ENCODE assay signal across 28 cellular contexts in the genomic region with DNA sequence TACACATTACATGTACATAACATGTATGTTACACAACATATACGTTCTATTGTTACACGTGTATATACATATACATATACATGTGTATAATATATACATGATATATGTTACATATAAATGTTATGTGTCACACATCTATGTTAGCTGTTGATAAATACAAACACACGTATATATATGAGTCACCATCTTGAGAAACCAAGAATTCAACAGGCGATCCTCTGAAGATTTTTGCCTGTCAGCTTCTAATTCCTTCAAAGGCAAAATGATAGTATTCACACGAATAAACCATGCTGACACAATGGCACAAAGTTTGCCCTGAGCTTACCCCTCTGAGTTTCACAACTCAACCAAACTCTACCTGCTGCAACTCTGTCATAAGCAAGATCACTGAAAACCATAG. TPM values are rescaled to one million over a fixed set of nuclear protein-coding genes. Genes with fewer than 3 reads are reported as not detected.
"Had no signal": no experiment of that assay in that cellular context is flagged by ENCODE, and none has a peak within 500 bp of the region (broad histone marks: within the 10 kb centered on the region; RNA-seq: fewer than 3 reads in every experiment).

No MANE protein-coding gene starts in this region.

- H3K4me3 ChIP-seq: breast epithelium, SJCRH30 had no signal

- DNase-seq: activated CD4-positive, alpha-beta T cell treated with anti-CD3 and anti-CD28 coated beads for 36 hours; activated CD4-positive, alpha-beta T cell treated with anti-CD3 and anti-CD28 coated beads, Interleukin-2, amount 50 U/mL, for 1 hour; activated CD4-positive, CD25-positive, alpha-beta regulatory T cell; activated CD8-positive, alpha-beta memory T cell treated with anti-CD3 and anti-CD28 coated beads, Interleukin-2, amount 50 U/mL, for 48 hours; activated CD8-positive, alpha-beta T cell treated with anti-CD3 and anti-CD28 coated beads for 36 hours; activated effector memory CD4-positive, alpha-beta T cell treated with anti-CD3 and anti-CD28 coated beads, Interleukin-2, amount 50 U/mL, for 16 hours; activated naive CD4-positive, alpha-beta T cell treated with anti-CD3 and anti-CD28 coated beads for 36 hours; activated T-cell treated with anti-CD3 and anti-CD28 coated beads, Interleukin-2, amount 50 U/mL, for 1 hour; central memory CD4-positive, alpha-beta T cell; Karpas-422; MM.1S; NCI-H1105 treated with DMSO at 0.1 percent for 48 hours; NCI-H1436 treated with DMSO at 0.1 percent for 48 hours; NCI-H187; NCI-H2081; NCI-H446 treated with DMSO at 0.1 percent for 48 hours; NCI-H524 treated with DMSO at 0.1 percent for 48 hours; NCI-H774; Right ventricle myocardium superior; RPMI8226; SJCRH30; SK-N-SH; T-helper 1 cell had no signal

- ATAC-seq: activated CD4-positive, alpha-beta T cell treated with anti-CD3 and anti-CD28 coated beads for 36 hours; activated CD8-positive, alpha-beta T cell treated with anti-CD3 and anti-CD28 coated beads for 36 hours; Panc1 had no signal

- H3K27me3 ChIP-seq: breast epithelium, SJCRH30 had no signal

- H3K27ac Mint-ChIP-seq: activated CD4-positive, alpha-beta T cell treated with anti-CD3 and anti-CD28 coated beads for 36 hours; activated CD8-positive, alpha-beta T cell treated with anti-CD3 and anti-CD28 coated beads for 36 hours; activated naive CD4-positive, alpha-beta T cell treated with anti-CD3 and anti-CD28 coated beads for 36 hours; activated naive CD8-positive, alpha-beta T cell had no signal

- H3K9me3 ChIP-seq: breast epithelium, SJCRH30, SK-N-SH had no signal

- H3K4me3 Mint-ChIP-seq: activated CD4-positive, alpha-beta T cell treated with anti-CD3 and anti-CD28 coated beads for 36 hours; activated CD8-positive, alpha-beta T cell treated with anti-CD3 and anti-CD28 coated beads for 36 hours; activated naive CD4-positive, alpha-beta T cell treated with anti-CD3 and anti-CD28 coated beads for 36 hours; activated naive CD8-positive, alpha-beta T cell had no signal

- H3K36me3 ChIP-seq: breast epithelium, SJCRH30 had no signal

- H3K27me3 Mint-ChIP-seq: activated CD4-positive, alpha-beta T cell treated with anti-CD3 and anti-CD28 coated beads for 36 hours; activated CD8-positive, alpha-beta T cell treated with anti-CD3 and anti-CD28 coated beads for 36 hours; activated naive CD8-positive, alpha-beta T cell had no signal

- H3K27ac ChIP-seq: breast epithelium, SJCRH30, VCaP had no signal

- H3K4me1 ChIP-seq: breast epithelium, SJCRH30 had no signal

RNA-seq across cellular contexts. Expression of gene TESC, which starts 30.2 kb away (rescaled TPM):
- total RNA-seq: chondrocyte had no signal
